8 cellular contexts compared by ENCODE assay signal in the genomic region with DNA sequence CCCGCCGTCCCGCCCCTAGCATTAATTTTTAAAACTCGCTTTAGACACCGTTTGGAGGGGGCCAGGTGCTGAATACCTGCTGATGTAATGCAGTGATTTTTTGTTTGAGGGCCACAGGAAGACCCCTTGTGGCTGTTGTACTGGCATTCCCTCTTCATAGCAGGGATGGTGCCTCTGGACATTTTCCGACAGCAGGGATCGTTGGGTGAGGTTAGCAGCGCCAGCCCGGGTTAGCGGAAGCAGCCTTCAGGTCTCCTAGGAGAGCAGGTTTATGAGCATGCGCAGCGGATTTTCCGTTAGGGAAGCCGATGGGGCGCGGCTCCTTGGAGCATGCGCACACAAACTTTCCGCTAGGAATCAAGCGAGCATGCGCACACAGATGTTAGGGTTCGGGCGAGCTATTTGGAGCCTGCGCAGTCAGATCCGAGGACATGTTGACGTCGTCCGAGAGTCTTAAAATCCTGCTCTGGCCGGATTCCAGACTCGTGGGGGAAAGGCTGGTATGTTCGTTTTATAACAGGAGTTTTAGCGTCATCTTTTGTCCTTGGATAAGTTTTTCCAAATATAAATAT. TPM values are rescaled to one million over a fixed set of nuclear protein-coding genes. Genes with fewer than 3 reads are reported as not detected.
A peak's percentile ranks its signal among the peaks of the same experiment; 100 is the strongest.
DNase-seq lines count a peak whose midpoint lies in the region; ATAC-seq, FAIRE-seq and TF ChIP-seq lines count a peak whose summit lies in the region.

No MANE protein-coding gene starts in this region.

- TF ChIP-seq CTCF in spleen (IDR thresholded peaks at IDR 0.05 in 8 of 11, conservative IDR thresholded peaks at IDR 0.05 in 3 of 11), result peak in 3 of 11 experiments; percentile 13 to 18 (median 17)

- DNase-seq in GM12891 (ENCODE audit: insufficient read length, low spot score) (peak; percentile 84), NCI-H2107 (lab: John Stamatoyannopoulos, UW) (peak; percentile 95), cerebellar nuclear complex (lab: John Stamatoyannopoulos, UW) (peak; percentile 20 to 70), spleen (peak; percentile 96), HT-29 (ENCODE audit: low spot score) (no peak)
- DNase-seq in activated CD4-positive, CD25-positive, alpha-beta regulatory T cell treated with anti-CD3 and anti-CD28 coated beads, Interleukin-2, amount 50 U/mL, for 72 hours, result peak; percentile 87

- ATAC-seq in HG02798 (IDR thresholded peaks at IDR 0.05; ENCODE audit: poor library complexity, unreplicated experiment), result peak; percentile 98

- intact Hi-C loops in spleen (cut with DNase I; ENCODE audit: low total_unique reads), result no loop called here

- WGBS in spleen, 5 donors, result 4 to 8% (median 4%) methylated on average over 18 to 31 of the region's 31 CpGs

- peak; percentile 72 for TF ChIP-seq POLR2A in GM12891 (IDR thresholded peaks at IDR 0.05; ENCODE audit: low read depth, low read length)
- no peak for TF ChIP-seq POLR2A in spleen (IDR thresholded peaks at IDR 0.05)

- no peaks in the 10 kb centered on the region for H3K27me3 ChIP-seq in spleen (replicated peaks in 1 of 7)

- H3K27ac ChIP-seq in spleen, result peak overlapping the region; percentile 81 to 90 (median 86)

- H3K4me1 ChIP-seq in spleen, result peaks cover 0 to 29% (median 15%) of the 10 kb centered on the region in 6 donors

- H3K36me3 ChIP-seq in spleen, result peaks cover 0 to 22% (median 12%) of the 10 kb centered on the region in 6 donors

- peak; percentile 98 for FAIRE-seq in GM12891 (lab: Jason Lieb, UNC)
- peak; percentile 98 for FAIRE-seq in islet of Langerhans (lab: Jason Lieb, UNC)

- H3K9me3 ChIP-seq in spleen, result no peaks in the 10 kb centered on the region

- peak overlapping the region; percentile 39 to 76 (median 54) for H3K4me3 ChIP-seq in spleen

TF ChIP-seq in GM12891, 5 proteins besides CTCF, POLR2A, EP300 and RAD21:
- peak; percentile 75 for TF ChIP-seq POLR2AphosphoS5 (IDR thresholded peaks at IDR 0.05; ENCODE audit: low read depth, low read length)
- TF ChIP-seq SPI1 (IDR thresholded peaks at IDR 0.05; ENCODE audit: low read depth, low read length), result no peak

RNA-seq across cellular contexts. Expression of a gene that starts 17.2 kb away (rescaled TPM):
- 22.0 TPM for polyA plus RNA-seq in GM12891 (2012; ENCODE audit: low read depth, missing spikeins)
- total RNA-seq in spleen, result 10 to 100 TPM in 6 of 7 donors, 1 to 10 TPM in 1; 9.4 to 34.9 (median 19.4) TPM
- polyA plus RNA-seq in spleen, result 10 to 100 TPM; 20.5 to 36.7 (median 33.7) TPM
- total RNA-seq in HT-29 (2014; rRNA removed; shearing (Covaris generic)), result not detected in 2 replicates

Comparison
In these comparisons a context has a peak if more than half of its experiments do, and no peak if none do; other contexts are left out.
1. RNA of a gene that starts 17.2 kb away (total RNA-seq): 9.4 to 34.9 TPM in spleen; not detected in HT-29; every median in the first group is over 10 times any median in the second.